Comparison of ENCODE assay signal across 23 cellular contexts in the genomic region with DNA sequence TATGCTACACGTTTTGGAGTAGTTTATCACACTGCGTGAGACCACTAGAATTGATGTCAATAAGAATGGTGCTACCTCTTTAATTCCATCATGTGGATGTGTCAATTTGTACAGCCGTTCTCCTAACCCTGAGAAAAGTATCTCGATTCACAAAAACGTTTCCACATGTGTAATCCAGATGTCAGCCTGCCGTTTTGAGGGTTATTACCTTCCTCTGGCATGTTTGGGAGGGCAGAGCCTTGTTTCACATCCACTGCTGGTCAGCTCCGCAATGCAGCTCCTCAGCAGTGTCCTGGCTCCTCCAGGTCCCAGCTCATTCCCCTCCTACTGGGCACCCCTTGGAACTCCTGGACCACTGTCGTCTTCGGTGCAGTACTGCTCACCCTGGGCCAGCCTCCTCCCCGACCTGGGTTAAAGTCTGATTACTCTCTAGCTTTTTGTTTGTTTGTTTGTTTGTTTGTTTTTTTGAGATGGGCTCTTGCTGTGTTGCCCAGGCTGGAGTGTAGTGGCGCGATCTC.
"Had no signal": no experiment of that assay in that cellular context is flagged by ENCODE, and none has a peak within 500 bp of the region (broad histone marks: within the 10 kb centered on the region; RNA-seq: fewer than 3 reads in every experiment).

No MANE protein-coding gene starts in this region.

- H3K4me1 Mint-ChIP-seq: endodermal cell; immature natural killer cell; stimulated activated memory B cell treated with anti-CD40 and anti-IgM and Interleukin-4, amounts not matched to agents 10 μg/mL and 1 μg/mL and 100 μg/mL, for 72 hours; stimulated activated naive CD8-positive, alpha-beta T cell treated with anti-CD3 and anti-CD28 coated beads, Interleukin-15, amount 100 ng/mL, for 72 hours had no signal

- H3K4me3 ChIP-seq: gastroesophageal sphincter, left ventricle myocardium inferior, lung, pancreas, prostate gland, spleen, testis, tibial nerve had no signal

- H3K36me3 ChIP-seq: gastroesophageal sphincter, left ventricle myocardium inferior, pancreas, prostate gland, spleen had no signal

- H3K4me3 Mint-ChIP-seq: dendritic cell treated with granulocyte-macrophage colony-stimulating factor and Interleukin-4, amounts not matched to agents 40 ng/mL and 50 ng/mL, for 4 days; endodermal cell; immature natural killer cell; natural killer cell treated with Interleukin-12 subunit alpha and Interleukin-12 subunit beta and Interleukin-15 and Interleukin-18, amount 100 ng/mL, for 72 hours; stimulated activated memory B cell treated with anti-CD40 and anti-IgM and Interleukin-4, amounts not matched to agents 10 μg/mL and 1 μg/mL and 100 μg/mL, for 72 hours; stimulated activated naive CD8-positive, alpha-beta T cell treated with anti-CD3 and anti-CD28 coated beads, Interleukin-15, amount 100 ng/mL, for 72 hours had no signal

- DNase-seq: effector CD4-positive, alpha-beta T cell; endodermal cell; erythroblast; immature natural killer cell; left ventricle myocardium inferior; mesenchymal stem cell; midbrain; occipital lobe; pancreas; spleen; stimulated activated CD4-positive, alpha-beta T cell treated with anti-CD3 and anti-CD28 coated beads, Interleukin-15, amount 100 ng/mL, for 24 hours; stimulated activated CD4-positive, alpha-beta T cell treated with anti-CD3 and anti-CD28 coated beads, Interleukin-1b, Interleukin-23, amount 100 ng/mL, for 48 hours; stimulated activated CD4-positive, alpha-beta T cell treated with anti-CD3 and anti-CD28 coated beads, Interleukin-4, amount 100 ng/mL, for 24 hours; stimulated activated naive CD8-positive, alpha-beta T cell treated with anti-CD3 and anti-CD28 coated beads, Interleukin-15, amount 100 ng/mL, for 72 hours; testis had no signal

- H3K27me3 ChIP-seq: gastroesophageal sphincter, pancreas, spleen, testis, tibial nerve had no signal

- H3K4me1 ChIP-seq: gastroesophageal sphincter, left ventricle myocardium inferior, pancreas, prostate gland, spleen, testis, tibial nerve had no signal

- H3K9me3 ChIP-seq: pancreas, prostate gland, testis had no signal

- H3K36me3 Mint-ChIP-seq: natural killer cell treated with Interleukin-12 subunit alpha and Interleukin-12 subunit beta and Interleukin-15 and Interleukin-18, amount 100 ng/mL, for 72 hours had no signal

- H3K27ac Mint-ChIP-seq: dendritic cell treated with granulocyte-macrophage colony-stimulating factor and Interleukin-4, amounts not matched to agents 40 ng/mL and 50 ng/mL, for 4 days; endodermal cell; immature natural killer cell; natural killer cell treated with Interleukin-12 subunit alpha and Interleukin-12 subunit beta and Interleukin-15 and Interleukin-18, amount 100 ng/mL, for 72 hours; stimulated activated memory B cell treated with anti-CD40 and anti-IgM and Interleukin-4, amounts not matched to agents 10 μg/mL and 1 μg/mL and 100 μg/mL, for 72 hours; stimulated activated naive CD8-positive, alpha-beta T cell treated with anti-CD3 and anti-CD28 coated beads, Interleukin-15, amount 100 ng/mL, for 72 hours had no signal

- H3K27me3 Mint-ChIP-seq: dendritic cell treated with granulocyte-macrophage colony-stimulating factor and Interleukin-4, amounts not matched to agents 40 ng/mL and 50 ng/mL, for 4 days; stimulated activated naive CD8-positive, alpha-beta T cell treated with anti-CD3 and anti-CD28 coated beads, Interleukin-15, amount 100 ng/mL, for 72 hours had no signal

- H3K9me3 Mint-ChIP-seq: dendritic cell treated with granulocyte-macrophage colony-stimulating factor and Interleukin-4, amounts not matched to agents 40 ng/mL and 50 ng/mL, for 4 days; immature natural killer cell; natural killer cell treated with Interleukin-12 subunit alpha and Interleukin-12 subunit beta and Interleukin-15 and Interleukin-18, amount 100 ng/mL, for 72 hours; stimulated activated memory B cell treated with anti-CD40 and anti-IgM and Interleukin-4, amounts not matched to agents 10 μg/mL and 1 μg/mL and 100 μg/mL, for 72 hours; stimulated activated naive CD8-positive, alpha-beta T cell treated with anti-CD3 and anti-CD28 coated beads, Interleukin-15, amount 100 ng/mL, for 72 hours had no signal

- H3K27ac ChIP-seq: gastroesophageal sphincter, left ventricle myocardium inferior, pancreas, prostate gland, spleen, testis, tibial nerve had no signal

- ATAC-seq: gastroesophageal sphincter; natural killer cell treated with Interleukin-12 subunit alpha and Interleukin-12 subunit beta and Interleukin-15 and Interleukin-18, amount 100 ng/mL, for 72 hours; pancreas; sciatic nerve; stimulated activated memory B cell treated with anti-CD40 and anti-IgM and Interleukin-4, amounts not matched to agents 10 μg/mL and 1 μg/mL and 100 μg/mL, for 72 hours; stimulated activated naive CD8-positive, alpha-beta T cell treated with anti-CD3 and anti-CD28 coated beads, Interleukin-15, amount 100 ng/mL, for 72 hours had no signal
